In the genomic region with DNA sequence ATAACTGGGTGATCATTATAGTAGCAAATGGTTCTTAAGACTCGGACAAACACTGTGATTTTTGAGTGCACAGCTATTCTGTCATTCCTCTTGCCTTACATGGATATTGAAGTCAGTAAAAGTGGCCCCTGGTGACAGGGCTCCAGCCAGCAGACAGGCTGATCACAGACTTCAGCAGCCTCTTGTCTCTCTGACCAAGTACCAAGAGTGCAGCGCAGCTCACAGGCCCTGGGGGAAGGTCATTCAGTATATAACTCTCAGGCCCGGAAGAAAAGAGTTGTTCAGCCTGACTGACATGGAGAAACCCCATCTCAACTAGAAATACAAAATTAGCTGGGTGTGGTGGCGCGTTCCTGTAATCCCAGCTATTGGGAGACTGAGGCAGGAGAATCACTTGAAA, we compare ENCODE assay signal across 17 cellular contexts.
"Had no signal": no experiment of that assay in that cellular context is flagged by ENCODE, and none has a peak within 500 bp of the region (broad histone marks: within the 10 kb centered on the region; RNA-seq: fewer than 3 reads in every experiment).

No MANE protein-coding gene starts in this region.

- H3K36me3 Mint-ChIP-seq: naive thymus-derived CD8-positive, alpha-beta T cell had no signal

- H3K4me3 Mint-ChIP-seq: naive thymus-derived CD8-positive, alpha-beta T cell; neural crest cell had no signal

- H3K4me1 Mint-ChIP-seq: neural crest cell had no signal

- H3K4me1 ChIP-seq: gastrocnemius medialis, tibial artery had no signal

- ATAC-seq: esophagus mucosa; gastrocnemius medialis; naive thymus-derived CD8-positive, alpha-beta T cell; right cardiac atrium; stimulated activated naive CD8-positive, alpha-beta T cell treated with anti-CD3 and anti-CD28 coated beads, Interleukin-15, Interleukin-2, amounts not matched to agents 100 U/mL and 50 U/mL, for 24 hours; upper lobe of right lung had no signal

- H3K27ac ChIP-seq: gastrocnemius medialis, ovary, suprapubic skin, tibial artery, upper lobe of right lung, vagina had no signal

- H3K9me3 Mint-ChIP-seq: naive thymus-derived CD8-positive, alpha-beta T cell had no signal

- H3K27me3 ChIP-seq: ovary, suprapubic skin, tibial artery, upper lobe of right lung, vagina had no signal

- H3K36me3 ChIP-seq: gastrocnemius medialis, ovary, suprapubic skin, tibial artery, upper lobe of right lung, vagina had no signal

- DNase-seq: effector memory CD4-positive, alpha-beta T cell; gastrocnemius medialis; islet precursor cell; mammary epithelial cell; naive thymus-derived CD8-positive, alpha-beta T cell; nucleus accumbens; ovary; small intestine; stimulated activated CD4-positive, alpha-beta T cell treated with anti-CD3 and anti-CD28 coated beads, Interleukin-2, amount 100 ng/mL, for 48 hours; stimulated activated naive CD8-positive, alpha-beta T cell treated with anti-CD3 and anti-CD28 coated beads, Interleukin-15, Interleukin-2, amounts not matched to agents 100 U/mL and 50 U/mL, for 24 hours; tibial artery; upper lobe of right lung had no signal

- H3K9me3 ChIP-seq: gastrocnemius medialis, ovary, suprapubic skin, tibial artery, upper lobe of right lung, vagina had no signal

- H3K4me3 ChIP-seq: gastrocnemius medialis, ovary, suprapubic skin, tibial artery, upper lobe of right lung, vagina had no signal
